ENCODE assay signal across 24 cellular contexts in genomic region chr22:42035256-42035655, GRCh38. TPM values are rescaled to one million over a fixed set of nuclear protein-coding genes. Genes with fewer than 3 reads are reported as not detected.
DNase-seq lines count a peak whose midpoint lies in the region; FAIRE-seq and TF ChIP-seq lines count a peak whose summit lies in the region.
"Had no signal": no experiment of that assay in that cellular context is flagged by ENCODE, and none has a peak within 500 bp of the region (broad histone marks: within the 10 kb centered on the region; RNA-seq: fewer than 3 reads in every experiment).

No MANE protein-coding gene starts in this region.

- TF ChIP-seq CTCF in BE2C (IDR thresholded peaks at IDR 0.05; ENCODE audit: low read depth, low read length): no peak
- TF ChIP-seq CTCF in WERI-Rb-1 (IDR thresholded peaks at IDR 0.05; ENCODE audit: low read depth, low read length): no peak

- H3K9me3 ChIP-seq in BE2C: 0 out of 2 replicates have a peak, but pooled peaks cover 3% of the 10 kb centered on the region
- H3K9me3 ChIP-seq in WERI-Rb-1 (ENCODE audit: severe bottlenecking): peaks cover 6% of the 10 kb centered on the region
- peaks cover 3% of the 10 kb centered on the region for H3K9me3 ChIP-seq in small intestine (ENCODE audit: control insufficient read depth, low read depth)
- H3K9me3 ChIP-seq: A549 had no signal

- H3K4me1 ChIP-seq in BE2C: no peaks in the 10 kb centered on the region; the same call in 1 of the 2 replicates
- H3K4me1 ChIP-seq in small intestine (ENCODE audit: control insufficient read depth in 2 of 2, insufficient read depth in 1 of 2, low read depth in 1 of 2, low read length in 1 of 2): no peaks in the 10 kb centered on the region
- H3K4me1 ChIP-seq: A549, BLaER1 had no signal

- H3K27ac ChIP-seq in WERI-Rb-1 (no peak overlapping the region), small intestine (ENCODE audit: low read depth in 1 of 2, low read length in 1 of 2) (no peak overlapping the region)
- H3K27ac ChIP-seq: 22Rv1, A549, BLaER1 had no signal

- H3K36me3 ChIP-seq in BE2C: no peaks in the 10 kb centered on the region
- H3K36me3 ChIP-seq in WERI-Rb-1: no peaks in the 10 kb centered on the region
- no peaks in the 10 kb centered on the region for H3K36me3 ChIP-seq in small intestine (ENCODE audit: control insufficient read depth in 2 of 2, insufficient read depth in 2 of 2, low read length in 2 of 2)

- DNase-seq in DMS 273 (lab: John Stamatoyannopoulos, UW; ENCODE audit: unreplicated experiment) (peak; percentile 15), DMS 273 treated with DMSO at 0.1 percent for 48 hours (lab: John Stamatoyannopoulos, UW) (no peak), BE2C (peak; percentile 64), WERI-Rb-1 (peak; percentile 40), small intestine (no peak)
- no peak for DNase-seq in activated effector memory CD4-positive, alpha-beta T cell treated with Interleukin-2 at 50 U/mL for 16 hours
- DNase-seq: AML-193; C1 segment of cervical spinal cord; CD4-positive, alpha-beta memory T cell; CD4-positive, CD25-positive, alpha-beta regulatory T cell; CD8-positive, alpha-beta memory T cell; COR-L47; DMS153; DMS53; DMS79; DND-41; EL; GDM1 had no signal

- H3K4me3 ChIP-seq in BE2C (ENCODE audit: low read depth, low read length): no peak overlapping the region
- H3K4me3 ChIP-seq in WERI-Rb-1 (ENCODE audit: low read depth, low read length): no peak overlapping the region
- no peak overlapping the region for H3K4me3 ChIP-seq in small intestine (ENCODE audit: low read depth in 1 of 2, low read length in 2 of 2)
- H3K4me3 ChIP-seq: A549, BLaER1, GM12878 had no signal

- H3K27me3 ChIP-seq in BE2C: no peaks in the 10 kb centered on the region
- no peaks in the 10 kb centered on the region for H3K27me3 ChIP-seq in WERI-Rb-1 (ENCODE audit: insufficient read depth, low read depth, severe bottlenecking)
- H3K27me3 ChIP-seq in small intestine (ENCODE audit: control insufficient read depth in 2 of 2, insufficient read depth in 2 of 2, low read length in 2 of 2): no peaks in the 10 kb centered on the region
- H3K27me3 ChIP-seq: BLaER1 had no signal

- no peak for FAIRE-seq in small intestine (lab: Jason Lieb, UNC)
- FAIRE-seq: A549, GM12878, GM12892, GM18507 had no signal

- WGBS in small intestine, 3 donors: 85 to 94% (median 91%) methylated on average over 7 to 8 of the region's 8 CpGs

RNA-seq across cellular contexts. Expression of gene NAGA, which starts 35.4 kb away (rescaled TPM):
- polyA plus RNA-seq in BE2C (2012; ENCODE audit: insufficient read depth, insufficient read length, low read depth): 14.2 TPM
- polyA plus RNA-seq in small intestine: 10 to 100 TPM in 2 of 3 donors, 1 to 10 TPM in 1; 8.7 to 19.9 (median 14.3) TPM

RNA-seq across cellular contexts. Expression of gene WBP2NL, which starts 36.7 kb away (rescaled TPM):
- 8.5 TPM for polyA plus RNA-seq in BE2C (2012; ENCODE audit: insufficient read depth, insufficient read length, low read depth)
- polyA plus RNA-seq in small intestine: 1 to 10 TPM in 2 of 3 donors, under 1 TPM in 1; 0.52 to 2.2 (median 1.6) TPM

RNA-seq across cellular contexts. Expression of gene PHETA2, which starts 38.8 kb away (rescaled TPM):
- polyA plus RNA-seq in BE2C (2012; ENCODE audit: insufficient read depth, insufficient read length, low read depth): 0.37 TPM
- 1 to 10 TPM; 4.9 to 9.6 (median 8.9) TPM for polyA plus RNA-seq in small intestine

RNA-seq across cellular contexts. Expression of gene SMDT1, which starts 44.2 kb away (rescaled TPM):
- 216 TPM for polyA plus RNA-seq in BE2C (2012; ENCODE audit: insufficient read depth, insufficient read length, low read depth)
- polyA plus RNA-seq in small intestine: 100 to 1,000 TPM; 103 to 304 (median 164) TPM

RNA-seq across cellular contexts. Expression of gene NDUFA6, which starts 55.3 kb away (rescaled TPM):
- polyA plus RNA-seq in BE2C (2012; ENCODE audit: insufficient read depth, insufficient read length, low read depth): 240 TPM
- polyA plus RNA-seq in small intestine: 100 to 1,000 TPM; 128 to 258 (median 174) TPM

Comparison
In these comparisons a context has a peak if more than half of its experiments do, and no peak if none do; other contexts are left out.
1. DNase-seq: peak in DMS 273 (single experiment), BE2C (single experiment) and WERI-Rb-1 (single experiment); none in DMS 273 treated with DMSO at 0.1 percent for 48 hours (single experiment), activated effector memory CD4-positive, alpha-beta T cell treated with Interleukin-2 at 50 U/mL for 16 hours (single experiment) and small intestine (single experiment).